ENCODE assay signal across 1 cellular context in the genomic region with DNA sequence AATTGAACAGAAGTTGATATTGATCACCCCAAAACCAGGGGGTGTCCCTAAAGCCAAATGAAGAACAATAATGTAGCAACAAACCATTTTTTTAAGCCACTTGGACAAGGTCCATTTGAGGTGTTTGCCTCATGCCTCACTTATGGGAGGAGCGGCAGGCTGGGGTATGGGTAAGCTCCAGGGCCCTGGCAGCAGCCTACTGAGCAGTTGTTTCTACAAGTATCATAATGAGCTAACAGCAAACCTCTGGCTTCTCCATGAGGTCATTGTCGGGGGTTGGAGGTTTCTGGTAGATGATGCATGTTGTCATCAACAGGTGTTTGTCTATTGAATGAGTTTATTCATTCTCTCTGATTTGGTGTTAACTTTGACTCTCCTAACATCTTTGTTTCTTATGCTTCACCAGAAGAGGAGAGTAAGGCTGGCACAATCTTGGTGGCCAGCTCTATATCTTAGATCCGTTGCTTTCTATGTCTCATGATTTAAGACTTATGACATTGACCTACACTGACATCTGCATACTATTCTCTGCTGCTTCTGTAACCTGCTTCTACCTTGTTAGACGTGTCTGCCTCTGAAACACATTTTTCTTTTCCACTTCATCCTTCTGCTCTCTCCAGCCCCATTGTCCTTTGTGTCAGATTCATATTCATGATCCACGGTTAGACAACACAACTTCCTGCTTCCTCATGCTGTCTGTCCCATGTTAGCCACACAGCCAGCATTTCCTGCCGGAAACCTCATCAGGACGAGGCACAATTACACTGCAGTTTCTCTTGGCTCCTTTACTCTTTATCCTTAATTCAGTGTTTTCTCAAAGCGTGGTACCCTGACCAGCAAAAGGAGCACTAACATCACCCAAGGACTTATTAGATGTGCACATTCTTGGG.
TF ChIP-seq lines count a peak whose summit lies in the region.

No MANE protein-coding gene starts in this region.

TF ChIP-seq in WTC11, 78 proteins besides CTCF, POLR2A, EP300 and RAD21 (continued from another document):
- TF ChIP-seq, protein P1, sequence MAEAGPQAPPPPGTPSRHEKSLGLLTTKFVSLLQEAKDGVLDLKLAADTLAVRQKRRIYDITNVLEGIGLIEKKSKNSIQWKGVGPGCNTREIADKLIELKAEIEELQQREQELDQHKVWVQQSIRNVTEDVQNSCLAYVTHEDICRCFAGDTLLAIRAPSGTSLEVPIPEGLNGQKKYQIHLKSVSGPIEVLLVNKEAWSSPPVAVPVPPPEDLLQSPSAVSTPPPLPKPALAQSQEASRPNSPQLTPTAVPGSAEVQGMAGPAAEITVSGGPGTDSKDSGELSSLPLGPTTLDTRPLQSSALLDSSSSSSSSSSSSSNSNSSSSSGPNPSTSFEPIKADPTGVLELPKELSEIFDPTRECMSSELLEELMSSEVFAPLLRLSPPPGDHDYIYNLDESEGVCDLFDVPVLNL (CRISPR knock-in tag; IDR thresholded peaks at IDR 0.05; ENCODE audit: borderline replicate concordance, low read depth) = no peak
- TF ChIP-seq, protein P2, sequence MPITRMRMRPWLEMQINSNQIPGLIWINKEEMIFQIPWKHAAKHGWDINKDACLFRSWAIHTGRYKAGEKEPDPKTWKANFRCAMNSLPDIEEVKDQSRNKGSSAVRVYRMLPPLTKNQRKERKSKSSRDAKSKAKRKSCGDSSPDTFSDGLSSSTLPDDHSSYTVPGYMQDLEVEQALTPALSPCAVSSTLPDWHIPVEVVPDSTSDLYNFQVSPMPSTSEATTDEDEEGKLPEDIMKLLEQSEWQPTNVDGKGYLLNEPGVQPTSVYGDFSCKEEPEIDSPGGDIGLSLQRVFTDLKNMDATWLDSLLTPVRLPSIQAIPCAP (CRISPR knock-in tag; IDR thresholded peaks at IDR 0.05) = no peak
- no peak for TF ChIP-seq NR3C1 (CRISPR knock-in tag; conservative IDR thresholded peaks at IDR 0.05; ENCODE audit: low read depth)
- TF ChIP-seq ZNF232 (CRISPR knock-in tag; IDR thresholded peaks at IDR 0.05) = no peak
- TF ChIP-seq ZNF671 (CRISPR knock-in tag; IDR thresholded peaks at IDR 0.05) = no peak
